In the genomic region with DNA sequence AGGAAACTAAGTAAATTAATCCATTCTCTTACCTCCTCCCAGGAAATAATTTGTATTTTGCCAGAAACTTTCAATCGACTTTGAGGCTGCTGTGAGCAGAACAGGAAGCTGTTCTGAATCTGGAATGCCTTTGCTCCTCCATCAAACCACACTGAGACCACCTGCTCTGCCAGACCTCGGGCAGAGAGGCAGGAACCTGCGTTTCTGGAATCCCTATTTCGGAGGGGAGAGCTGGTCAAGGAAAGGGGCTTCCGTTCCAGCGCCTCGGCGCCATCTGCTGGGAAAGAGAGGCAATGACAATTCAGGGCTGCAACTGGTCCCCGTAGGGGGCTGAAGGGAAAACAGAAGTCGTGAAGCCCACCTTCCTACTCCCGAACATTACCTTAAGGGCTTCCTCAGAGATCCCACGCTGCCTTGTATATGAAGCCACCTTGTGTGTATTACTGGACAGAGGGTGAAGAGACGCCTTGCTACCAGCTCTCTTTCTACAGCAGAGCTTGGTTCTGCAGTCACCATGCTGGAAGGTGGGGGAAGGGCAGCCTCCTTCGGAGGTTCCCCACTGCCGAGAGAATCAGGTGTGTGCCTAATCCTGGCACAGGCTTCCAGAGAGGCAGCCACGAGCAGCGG, we compare ENCODE assay signal across 1 cellular context.
TF ChIP-seq lines count a peak whose summit lies in the region.

No MANE protein-coding gene starts in this region.

TF ChIP-seq in K562, 482 proteins besides CTCF, POLR2A, EP300 and RAD21 (continued from another document and continues in another):
- TF ChIP-seq, protein P1, sequence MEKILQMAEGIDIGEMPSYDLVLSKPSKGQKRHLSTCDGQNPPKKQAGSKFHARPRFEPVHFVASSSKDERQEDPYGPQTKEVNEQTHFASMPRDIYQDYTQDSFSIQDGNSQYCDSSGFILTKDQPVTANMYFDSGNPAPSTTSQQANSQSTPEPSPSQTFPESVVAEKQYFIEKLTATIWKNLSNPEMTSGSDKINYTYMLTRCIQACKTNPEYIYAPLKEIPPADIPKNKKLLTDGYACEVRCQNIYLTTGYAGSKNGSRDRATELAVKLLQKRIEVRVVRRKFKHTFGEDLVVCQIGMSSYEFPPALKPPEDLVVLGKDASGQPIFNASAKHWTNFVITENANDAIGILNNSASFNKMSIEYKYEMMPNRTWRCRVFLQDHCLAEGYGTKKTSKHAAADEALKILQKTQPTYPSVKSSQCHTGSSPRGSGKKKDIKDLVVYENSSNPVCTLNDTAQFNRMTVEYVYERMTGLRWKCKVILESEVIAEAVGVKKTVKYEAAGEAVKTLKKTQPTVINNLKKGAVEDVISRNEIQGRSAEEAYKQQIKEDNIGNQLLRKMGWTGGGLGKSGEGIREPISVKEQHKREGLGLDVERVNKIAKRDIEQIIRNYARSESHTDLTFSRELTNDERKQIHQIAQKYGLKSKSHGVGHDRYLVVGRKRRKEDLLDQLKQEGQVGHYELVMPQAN (IDR thresholded peaks at IDR 0.05; ENCODE audit: borderline replicate concordance), result no peak
- TF ChIP-seq MCM2 (IDR thresholded peaks at IDR 0.05; ENCODE audit: low read depth), result no peak
- TF ChIP-seq TAF1 (IDR thresholded peaks at IDR 0.05; ENCODE audit: control insufficient read depth, extremely low read depth, insufficient read depth, low read length, severe bottlenecking), result no peak
- TF ChIP-seq ZNF445 (CRISPR knock-in tag; IDR thresholded peaks at IDR 0.05; ENCODE audit: low read depth), result no peak
- TF ChIP-seq PTRF (tag; IDR thresholded peaks at IDR 0.05), result no peak
- TF ChIP-seq, protein P2, sequence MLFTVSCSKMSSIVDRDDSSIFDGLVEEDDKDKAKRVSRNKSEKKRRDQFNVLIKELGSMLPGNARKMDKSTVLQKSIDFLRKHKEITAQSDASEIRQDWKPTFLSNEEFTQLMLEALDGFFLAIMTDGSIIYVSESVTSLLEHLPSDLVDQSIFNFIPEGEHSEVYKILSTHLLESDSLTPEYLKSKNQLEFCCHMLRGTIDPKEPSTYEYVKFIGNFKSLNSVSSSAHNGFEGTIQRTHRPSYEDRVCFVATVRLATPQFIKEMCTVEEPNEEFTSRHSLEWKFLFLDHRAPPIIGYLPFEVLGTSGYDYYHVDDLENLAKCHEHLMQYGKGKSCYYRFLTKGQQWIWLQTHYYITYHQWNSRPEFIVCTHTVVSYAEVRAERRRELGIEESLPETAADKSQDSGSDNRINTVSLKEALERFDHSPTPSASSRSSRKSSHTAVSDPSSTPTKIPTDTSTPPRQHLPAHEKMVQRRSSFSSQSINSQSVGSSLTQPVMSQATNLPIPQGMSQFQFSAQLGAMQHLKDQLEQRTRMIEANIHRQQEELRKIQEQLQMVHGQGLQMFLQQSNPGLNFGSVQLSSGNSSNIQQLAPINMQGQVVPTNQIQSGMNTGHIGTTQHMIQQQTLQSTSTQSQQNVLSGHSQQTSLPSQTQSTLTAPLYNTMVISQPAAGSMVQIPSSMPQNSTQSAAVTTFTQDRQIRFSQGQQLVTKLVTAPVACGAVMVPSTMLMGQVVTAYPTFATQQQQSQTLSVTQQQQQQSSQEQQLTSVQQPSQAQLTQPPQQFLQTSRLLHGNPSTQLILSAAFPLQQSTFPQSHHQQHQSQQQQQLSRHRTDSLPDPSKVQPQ (CRISPR knock-in tag; IDR thresholded peaks at IDR 0.05; ENCODE audit: borderline replicate concordance), result no peak
- no peak for TF ChIP-seq FOXP1 (CRISPR knock-in tag; IDR thresholded peaks at IDR 0.05)
- no peak for TF ChIP-seq ZNF347 (CRISPR knock-in tag; IDR thresholded peaks at IDR 0.05; ENCODE audit: low read depth)
- no peak for TF ChIP-seq KAT7 (CRISPR knock-in tag; IDR thresholded peaks at IDR 0.05; ENCODE audit: borderline replicate concordance)
- TF ChIP-seq HMG20B (CRISPR knock-in tag; IDR thresholded peaks at IDR 0.05), result no peak
- no peak for TF ChIP-seq ZNF174 (CRISPR knock-in tag; IDR thresholded peaks at IDR 0.05)
- TF ChIP-seq, protein P3, sequence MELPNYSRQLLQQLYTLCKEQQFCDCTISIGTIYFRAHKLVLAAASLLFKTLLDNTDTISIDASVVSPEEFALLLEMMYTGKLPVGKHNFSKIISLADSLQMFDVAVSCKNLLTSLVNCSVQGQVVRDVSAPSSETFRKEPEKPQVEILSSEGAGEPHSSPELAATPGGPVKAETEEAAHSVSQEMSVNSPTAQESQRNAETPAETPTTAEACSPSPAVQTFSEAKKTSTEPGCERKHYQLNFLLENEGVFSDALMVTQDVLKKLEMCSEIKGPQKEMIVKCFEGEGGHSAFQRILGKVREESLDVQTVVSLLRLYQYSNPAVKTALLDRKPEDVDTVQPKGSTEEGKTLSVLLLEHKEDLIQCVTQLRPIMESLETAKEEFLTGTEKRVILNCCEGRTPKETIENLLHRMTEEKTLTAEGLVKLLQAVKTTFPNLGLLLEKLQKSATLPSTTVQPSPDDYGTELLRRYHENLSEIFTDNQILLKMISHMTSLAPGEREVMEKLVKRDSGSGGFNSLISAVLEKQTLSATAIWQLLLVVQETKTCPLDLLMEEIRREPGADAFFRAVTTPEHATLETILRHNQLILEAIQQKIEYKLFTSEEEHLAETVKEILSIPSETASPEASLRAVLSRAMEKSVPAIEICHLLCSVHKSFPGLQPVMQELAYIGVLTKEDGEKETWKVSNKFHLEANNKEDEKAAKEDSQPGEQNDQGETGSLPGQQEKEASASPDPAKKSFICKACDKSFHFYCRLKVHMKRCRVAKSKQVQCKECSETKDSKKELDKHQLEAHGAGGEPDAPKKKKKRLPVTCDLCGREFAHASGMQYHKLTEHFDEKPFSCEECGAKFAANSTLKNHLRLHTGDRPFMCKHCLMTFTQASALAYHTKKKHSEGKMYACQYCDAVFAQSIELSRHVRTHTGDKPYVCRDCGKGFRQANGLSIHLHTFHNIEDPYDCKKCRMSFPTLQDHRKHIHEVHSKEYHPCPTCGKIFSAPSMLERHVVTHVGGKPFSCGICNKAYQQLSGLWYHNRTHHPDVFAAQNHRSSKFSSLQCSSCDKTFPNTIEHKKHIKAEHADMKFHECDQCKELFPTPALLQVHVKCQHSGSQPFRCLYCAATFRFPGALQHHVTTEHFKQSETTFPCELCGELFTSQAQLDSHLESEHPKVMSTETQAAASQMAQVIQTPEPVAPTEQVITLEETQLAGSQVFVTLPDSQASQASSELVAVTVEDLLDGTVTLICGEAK (IDR thresholded peaks at IDR 0.05), result peak; percentile 41; the same call in 1 of the 2 replicates
- TF ChIP-seq, protein P3 (CRISPR knock-in tag; IDR thresholded peaks at IDR 0.05), result no peak
- no peak for TF ChIP-seq TCF7 (IDR thresholded peaks at IDR 0.05; ENCODE audit: borderline replicate concordance)
- 0 out of 2 replicates have a peak, but pooled peaks have one; percentile 48 for TF ChIP-seq LCOR (CRISPR knock-in tag; IDR thresholded peaks at IDR 0.05)
- TF ChIP-seq GABPA (tag; conservative IDR thresholded peaks at IDR 0.05; ENCODE audit: low read depth), result peak; percentile 48; the same call in 1 of the 2 replicates
- TF ChIP-seq ETV1 (tag; conservative IDR thresholded peaks at IDR 0.05; ENCODE audit: low read depth), result peak; percentile 80
- TF ChIP-seq HDGF (IDR thresholded peaks at IDR 0.05), result no peak
- no peak for TF ChIP-seq SRSF1 (IDR thresholded peaks at IDR 0.05; ENCODE audit: low read depth, low read length)
- TF ChIP-seq, protein P4, sequence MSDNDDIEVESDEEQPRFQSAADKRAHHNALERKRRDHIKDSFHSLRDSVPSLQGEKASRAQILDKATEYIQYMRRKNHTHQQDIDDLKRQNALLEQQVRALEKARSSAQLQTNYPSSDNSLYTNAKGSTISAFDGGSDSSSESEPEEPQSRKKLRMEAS (CRISPR knock-in tag; IDR thresholded peaks at IDR 0.05), result 0 out of 2 replicates have a peak, but pooled peaks have one; percentile 27
- TF ChIP-seq, protein P5, sequence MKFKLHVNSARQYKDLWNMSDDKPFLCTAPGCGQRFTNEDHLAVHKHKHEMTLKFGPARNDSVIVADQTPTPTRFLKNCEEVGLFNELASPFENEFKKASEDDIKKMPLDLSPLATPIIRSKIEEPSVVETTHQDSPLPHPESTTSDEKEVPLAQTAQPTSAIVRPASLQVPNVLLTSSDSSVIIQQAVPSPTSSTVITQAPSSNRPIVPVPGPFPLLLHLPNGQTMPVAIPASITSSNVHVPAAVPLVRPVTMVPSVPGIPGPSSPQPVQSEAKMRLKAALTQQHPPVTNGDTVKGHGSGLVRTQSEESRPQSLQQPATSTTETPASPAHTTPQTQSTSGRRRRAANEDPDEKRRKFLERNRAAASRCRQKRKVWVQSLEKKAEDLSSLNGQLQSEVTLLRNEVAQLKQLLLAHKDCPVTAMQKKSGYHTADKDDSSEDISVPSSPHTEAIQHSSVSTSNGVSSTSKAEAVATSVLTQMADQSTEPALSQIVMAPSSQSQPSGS (CRISPR knock-in tag; IDR thresholded peaks at IDR 0.05), result no peak
- no peak for TF ChIP-seq ILF3 (IDR thresholded peaks at IDR 0.05; ENCODE audit: borderline replicate concordance)
- no peak for TF ChIP-seq ZNF224 (CRISPR knock-in tag; IDR thresholded peaks at IDR 0.05)
- TF ChIP-seq, protein P6, sequence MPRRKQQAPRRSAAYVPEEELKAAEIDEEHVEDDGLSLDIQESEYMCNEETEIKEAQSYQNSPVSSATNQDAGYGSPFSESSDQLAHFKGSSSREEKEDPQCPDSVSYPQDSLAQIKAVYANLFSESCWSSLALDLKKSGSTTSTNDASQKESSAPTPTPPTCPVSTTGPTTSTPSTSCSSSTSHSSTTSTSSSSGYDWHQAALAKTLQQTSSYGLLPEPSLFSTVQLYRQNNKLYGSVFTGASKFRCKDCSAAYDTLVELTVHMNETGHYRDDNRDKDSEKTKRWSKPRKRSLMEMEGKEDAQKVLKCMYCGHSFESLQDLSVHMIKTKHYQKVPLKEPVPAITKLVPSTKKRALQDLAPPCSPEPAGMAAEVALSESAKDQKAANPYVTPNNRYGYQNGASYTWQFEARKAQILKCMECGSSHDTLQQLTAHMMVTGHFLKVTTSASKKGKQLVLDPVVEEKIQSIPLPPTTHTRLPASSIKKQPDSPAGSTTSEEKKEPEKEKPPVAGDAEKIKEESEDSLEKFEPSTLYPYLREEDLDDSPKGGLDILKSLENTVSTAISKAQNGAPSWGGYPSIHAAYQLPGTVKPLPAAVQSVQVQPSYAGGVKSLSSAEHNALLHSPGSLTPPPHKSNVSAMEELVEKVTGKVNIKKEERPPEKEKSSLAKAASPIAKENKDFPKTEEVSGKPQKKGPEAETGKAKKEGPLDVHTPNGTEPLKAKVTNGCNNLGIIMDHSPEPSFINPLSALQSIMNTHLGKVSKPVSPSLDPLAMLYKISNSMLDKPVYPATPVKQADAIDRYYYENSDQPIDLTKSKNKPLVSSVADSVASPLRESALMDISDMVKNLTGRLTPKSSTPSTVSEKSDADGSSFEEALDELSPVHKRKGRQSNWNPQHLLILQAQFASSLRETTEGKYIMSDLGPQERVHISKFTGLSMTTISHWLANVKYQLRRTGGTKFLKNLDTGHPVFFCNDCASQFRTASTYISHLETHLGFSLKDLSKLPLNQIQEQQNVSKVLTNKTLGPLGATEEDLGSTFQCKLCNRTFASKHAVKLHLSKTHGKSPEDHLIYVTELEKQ (CRISPR knock-in tag; IDR thresholded peaks at IDR 0.05), result no peak
- TF ChIP-seq, protein P7, sequence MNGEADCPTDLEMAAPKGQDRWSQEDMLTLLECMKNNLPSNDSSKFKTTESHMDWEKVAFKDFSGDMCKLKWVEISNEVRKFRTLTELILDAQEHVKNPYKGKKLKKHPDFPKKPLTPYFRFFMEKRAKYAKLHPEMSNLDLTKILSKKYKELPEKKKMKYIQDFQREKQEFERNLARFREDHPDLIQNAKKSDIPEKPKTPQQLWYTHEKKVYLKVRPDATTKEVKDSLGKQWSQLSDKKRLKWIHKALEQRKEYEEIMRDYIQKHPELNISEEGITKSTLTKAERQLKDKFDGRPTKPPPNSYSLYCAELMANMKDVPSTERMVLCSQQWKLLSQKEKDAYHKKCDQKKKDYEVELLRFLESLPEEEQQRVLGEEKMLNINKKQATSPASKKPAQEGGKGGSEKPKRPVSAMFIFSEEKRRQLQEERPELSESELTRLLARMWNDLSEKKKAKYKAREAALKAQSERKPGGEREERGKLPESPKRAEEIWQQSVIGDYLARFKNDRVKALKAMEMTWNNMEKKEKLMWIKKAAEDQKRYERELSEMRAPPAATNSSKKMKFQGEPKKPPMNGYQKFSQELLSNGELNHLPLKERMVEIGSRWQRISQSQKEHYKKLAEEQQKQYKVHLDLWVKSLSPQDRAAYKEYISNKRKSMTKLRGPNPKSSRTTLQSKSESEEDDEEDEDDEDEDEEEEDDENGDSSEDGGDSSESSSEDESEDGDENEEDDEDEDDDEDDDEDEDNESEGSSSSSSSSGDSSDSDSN (IDR thresholded peaks at IDR 0.05; ENCODE audit: borderline replicate concordance in 1 of 2, low read depth in 2 of 2, low read length in 2 of 2), result 0 out of 4 replicates have a peak, but pooled peaks of 1 of the 2 experiments have one; percentile 60
- TF ChIP-seq, protein P8, sequence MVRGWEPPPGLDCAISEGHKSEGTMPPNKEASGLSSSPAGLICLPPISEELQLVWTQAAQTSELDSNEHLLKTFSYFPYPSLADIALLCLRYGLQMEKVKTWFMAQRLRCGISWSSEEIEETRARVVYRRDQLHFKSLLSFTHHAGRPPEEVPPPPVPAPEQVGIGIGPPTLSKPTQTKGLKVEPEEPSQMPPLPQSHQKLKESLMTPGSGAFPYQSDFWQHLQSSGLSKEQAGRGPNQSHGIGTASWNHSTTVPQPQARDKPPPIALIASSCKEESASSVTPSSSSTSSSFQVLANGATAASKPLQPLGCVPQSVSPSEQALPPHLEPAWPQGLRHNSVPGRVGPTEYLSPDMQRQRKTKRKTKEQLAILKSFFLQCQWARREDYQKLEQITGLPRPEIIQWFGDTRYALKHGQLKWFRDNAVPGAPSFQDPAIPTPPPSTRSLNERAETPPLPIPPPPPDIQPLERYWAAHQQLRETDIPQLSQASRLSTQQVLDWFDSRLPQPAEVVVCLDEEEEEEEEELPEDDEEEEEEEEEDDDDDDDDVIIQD (CRISPR knock-in tag; IDR thresholded peaks at IDR 0.05), result no peak
- 0 out of 2 replicates have a peak, but pooled peaks have one; percentile 44 for TF ChIP-seq MYC (IDR thresholded peaks at IDR 0.05; ENCODE audit: low read depth, low read length)
- TF ChIP-seq MYC (CRISPR knock-in tag; IDR thresholded peaks at IDR 0.05; ENCODE audit: borderline replicate concordance, low read depth), result no peak; the same call in 1 of the 2 replicates
- no peak for TF ChIP-seq ZNF354B (CRISPR knock-in tag; IDR thresholded peaks at IDR 0.05)
